In the genomic region with DNA sequence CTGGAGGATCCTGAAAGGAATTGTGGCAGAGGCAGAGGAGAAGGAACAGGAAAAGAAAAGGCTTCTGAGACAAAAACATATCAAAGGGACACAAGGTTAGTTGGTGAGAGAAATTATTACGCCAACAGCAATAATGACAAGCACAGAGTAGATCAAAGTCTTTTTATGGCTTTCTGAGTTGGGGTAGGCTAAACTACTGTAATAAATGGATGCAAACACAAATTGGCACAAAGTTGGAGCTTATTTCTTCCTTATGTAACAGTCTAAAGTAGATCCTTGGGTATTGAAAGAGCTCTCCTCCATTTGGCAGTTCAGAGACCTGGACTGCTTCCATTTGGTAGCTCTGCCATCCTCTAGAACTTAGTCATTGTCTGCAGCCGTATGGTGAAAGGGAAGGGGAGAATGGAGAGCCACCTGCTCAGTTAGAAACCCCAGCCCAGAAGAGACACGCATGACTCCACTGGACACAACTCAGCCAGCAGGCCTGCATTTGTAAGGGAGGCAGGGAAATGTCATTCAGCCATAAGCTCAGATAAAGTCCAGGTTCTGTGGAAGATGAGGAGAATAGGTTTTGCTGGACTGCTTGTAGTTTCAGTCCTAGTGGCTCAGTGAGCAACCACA, we compare ENCODE assay signal across 21 cellular contexts.
"Had no signal": no experiment of that assay in that cellular context is flagged by ENCODE, and none has a peak within 500 bp of the region (broad histone marks: within the 10 kb centered on the region; RNA-seq: fewer than 3 reads in every experiment).

No MANE protein-coding gene starts in this region.

- H3K9me3 ChIP-seq: adrenal gland, ascending aorta, pancreas, right lobe of liver, testis, uterus had no signal

- ATAC-seq: activated T-cell treated with anti-CD3 and anti-CD28 coated beads, Interleukin-2, amount 50 U/mL, for 4 hours; naive thymus-derived CD8-positive, alpha-beta T cell; pancreas; right lobe of liver; stimulated activated naive B cell treated with anti-CD40 and anti-IgM and Interleukin-4, amounts not matched to agents 10 μg/mL and 1 μg/mL and 100 μg/mL, for 72 hours; T-cell had no signal

- H3K4me1 ChIP-seq: adrenal gland, ascending aorta, pancreas, right lobe of liver, testis had no signal

- DNase-seq: activated CD4-positive, alpha-beta T cell treated with anti-CD3 and anti-CD28 coated beads, Interleukin-2, amount 50 U/mL, for 48 hours; activated CD8-positive, alpha-beta memory T cell treated with anti-CD3 and anti-CD28 coated beads, Interleukin-2, amount 50 U/mL, for 48 hours; activated naive CD4-positive, alpha-beta T cell; activated T-cell treated with anti-CD3 and anti-CD28 coated beads, Interleukin-2, amount 50 U/mL, for 4 hours; adrenal gland; brain microvascular endothelial cell; effector memory CD4-positive, alpha-beta T cell; head of caudate nucleus; hypothalamus; mesenchymal stem cell; naive thymus-derived CD8-positive, alpha-beta T cell; pancreas; right lobe of liver; stimulated activated CD4-positive, alpha-beta T cell treated with anti-CD3 and anti-CD28 coated beads, Interleukin-2, amount 100 ng/mL, for 48 hours; stimulated activated CD8-positive, alpha-beta memory T cell treated with anti-CD3 and anti-CD28 coated beads, Interleukin-4, amount 100 ng/mL, for 48 hours; stimulated activated naive B cell treated with anti-CD40 and anti-IgM and Interleukin-4, amounts not matched to agents 10 μg/mL and 1 μg/mL and 100 μg/mL, for 72 hours; T-cell; testis; trophoblast cell; uterus had no signal

- H3K27ac ChIP-seq: adrenal gland, ascending aorta, brain microvascular endothelial cell, pancreas, right lobe of liver, testis, uterus had no signal

- H3K36me3 ChIP-seq: adrenal gland, ascending aorta, brain microvascular endothelial cell, pancreas, right lobe of liver, uterus had no signal

- H3K4me3 ChIP-seq: adrenal gland, ascending aorta, pancreas, right lobe of liver, testis, uterus had no signal
